In genomic region chr2:27135471-27135955, GRCh38 we compare ENCODE assay signal across 14 cellular contexts. TPM values are rescaled to one million over a fixed set of nuclear protein-coding genes. Genes with fewer than 3 reads are reported as not detected.
DNase-seq lines count a peak whose midpoint lies in the region; ATAC-seq and TF ChIP-seq lines count a peak whose summit lies in the region.
"Had no signal": no experiment of that assay in that cellular context is flagged by ENCODE, and none has a peak within 500 bp of the region (broad histone marks: within the 10 kb centered on the region; RNA-seq: fewer than 3 reads in every experiment).

No MANE protein-coding gene starts in this region.

- CTCF ChIA-PET in CD4-positive, alpha-beta memory T cell (lab: Charles Lee; ENCODE audit: partially characterized antibody): interaction anchor here (1.0 kb wide), 1 partner anchor 31 kb away, joined by 4 read pairs; no protein-coding TSS in a partner anchor

- H3K36me3 Mint-ChIP-seq in CD4-positive, alpha-beta memory T cell: peaks cover 0 to 27% of the 10 kb centered on the region in 2 donors
- peaks cover 7% of the 10 kb centered on the region; the same call in 1 of the 2 replicates for H3K36me3 Mint-ChIP-seq in HFFc6 (ENCODE audit: low read depth)
- peaks cover 39% of the 10 kb centered on the region for H3K36me3 Mint-ChIP-seq in activated T-helper 17 cell treated with anti-CD3 and anti-CD28 coated beads, Interleukin-2, amount 50 U/mL, for 72 hours (ENCODE audit: low read depth)
- H3K36me3 Mint-ChIP-seq in nephron (ENCODE audit: low read depth): peaks cover 18% of the 10 kb centered on the region

- TF ChIP-seq CTCF in HFFc6 (IDR thresholded peaks at IDR 0.05): no peak
- no peak for TF ChIP-seq CTCF in nephron (IDR thresholded peaks at IDR 0.05; ENCODE audit: unreplicated experiment in 3 of 3)

- H3K4me3 Mint-ChIP-seq in CD4-positive, alpha-beta memory T cell: peak overlapping the region; percentile 61 to 99 (median 94)
- H3K4me3 Mint-ChIP-seq in HFFc6 (peak overlapping the region; percentile 52), nephron (peak overlapping the region; percentile 91 to 97 (median 96))
- peak overlapping the region; percentile 86 for H3K4me3 Mint-ChIP-seq in activated T-helper 17 cell treated with anti-CD3 and anti-CD28 coated beads, Interleukin-2, amount 50 U/mL, for 72 hours

- no peak for ATAC-seq in activated T-helper 17 cell treated with anti-CD3 and anti-CD28 coated beads, Interleukin-2, amount 50 U/mL, for 72 hours (replicated peaks)
- ATAC-seq in HG03025 (IDR thresholded peaks at IDR 0.05; ENCODE audit: low FRiP score, unreplicated experiment): no peak

- peaks cover 0 to 1% (median 0%) of the 10 kb centered on the region in 8 donors for H3K9me3 Mint-ChIP-seq in CD4-positive, alpha-beta memory T cell
- H3K9me3 Mint-ChIP-seq in HFFc6: no peaks in the 10 kb centered on the region
- H3K9me3 Mint-ChIP-seq in activated T-helper 17 cell treated with anti-CD3 and anti-CD28 coated beads, Interleukin-2, amount 50 U/mL, for 72 hours: no peaks in the 10 kb centered on the region
- no peaks in the 10 kb centered on the region for H3K9me3 Mint-ChIP-seq in nephron

- H3K27me3 ChIP-seq in CD4-positive, alpha-beta memory T cell (ENCODE audit: insufficient read depth, low read length): no peaks in the 10 kb centered on the region
- no peaks in the 10 kb centered on the region for H3K27me3 ChIP-seq in H7 (ENCODE audit: control insufficient read depth, insufficient read depth, low read length)
- H3K27me3 ChIP-seq: dorsolateral prefrontal cortex, right atrium auricular region had no signal

- peak overlapping the region in 6 of 7 donors; percentile 53 to 97 (median 81) for H3K27ac Mint-ChIP-seq in CD4-positive, alpha-beta memory T cell
- H3K27ac Mint-ChIP-seq in HFFc6 (no peak overlapping the region), nephron (peak overlapping the region; percentile 68 to 87 (median 72))
- peak overlapping the region; percentile 91 for H3K27ac Mint-ChIP-seq in activated T-helper 17 cell treated with anti-CD3 and anti-CD28 coated beads, Interleukin-2, amount 50 U/mL, for 72 hours

- no peaks in the 10 kb centered on the region for H3K9me3 ChIP-seq in CD4-positive, alpha-beta memory T cell (ENCODE audit: control insufficient read depth in 1 of 2, low read length in 2 of 2)
- H3K9me3 ChIP-seq: lower lobe of right lung, right atrium auricular region had no signal

- no peak for DNase-seq in CD4-positive, alpha-beta memory T cell
- DNase-seq in HFFc6 (no peak), NCI-H526 (lab: John Stamatoyannopoulos, UW) (no peak), H7 (no peak), T1000 (lab: John Stamatoyannopoulos, UW) (no peak)
- DNase-seq: activated gamma-delta T cell treated with Interleukin-2 at 50 U/mL for 16 hours, dorsolateral prefrontal cortex, lower lobe of right lung had no signal

- no peak overlapping the region for H3K27ac ChIP-seq in CD4-positive, alpha-beta memory T cell (ENCODE audit: low read depth, low read length)

- intact Hi-C loops in CD4-positive, alpha-beta memory T cell (cut with micrococcal nuclease): loop anchor here (10.0 kb wide), 1 partner anchor 639 kb away; the partner anchor contains the start of gene MRPL33

- POLR2A ChIA-PET in CD4-positive, alpha-beta memory T cell (lab: Charles Lee; ENCODE audit: partially characterized antibody): interaction anchor here (1.1 to 5.8 kb wide), 5 partner anchors 11 to 187 kb away, joined by 3 to 99 read pairs (median 6); partner anchors contain the start of genes ABHD1, AGBL5, MPV17 and OST4

- H3K4me3 ChIP-seq in CD4-positive, alpha-beta memory T cell (ENCODE audit: low read length in 2 of 2): no peak overlapping the region
- no peak overlapping the region for H3K4me3 ChIP-seq in H7 (ENCODE audit: insufficient read depth, low read depth, low read length)

- H3K36me3 ChIP-seq in CD4-positive, alpha-beta memory T cell (ENCODE audit: insufficient read depth, low read length): peaks cover 19% of the 10 kb centered on the region
- H3K36me3 ChIP-seq in H7 (replicated peaks; ENCODE audit: control insufficient read depth, insufficient read depth, low read length): peaks cover 26% of the 10 kb centered on the region

- H3K4me1 Mint-ChIP-seq in CD4-positive, alpha-beta memory T cell: peaks cover 12 to 36% (median 23%) of the 10 kb centered on the region in 4 donors
- peaks cover 13% of the 10 kb centered on the region for H3K4me1 Mint-ChIP-seq in HFFc6 (ENCODE audit: low read depth)
- peaks cover 10% of the 10 kb centered on the region for H3K4me1 Mint-ChIP-seq in activated T-helper 17 cell treated with anti-CD3 and anti-CD28 coated beads, Interleukin-2, amount 50 U/mL, for 72 hours
- H3K4me1 Mint-ChIP-seq in nephron: peaks cover 13% of the 10 kb centered on the region

- H3K4me1 ChIP-seq in CD4-positive, alpha-beta memory T cell (ENCODE audit: insufficient read depth, low read length): peaks cover 26% of the 10 kb centered on the region

- no peaks in the 10 kb centered on the region for H3K27me3 Mint-ChIP-seq in CD4-positive, alpha-beta memory T cell
- peaks cover 9% of the 10 kb centered on the region for H3K27me3 Mint-ChIP-seq in HFFc6 (ENCODE audit: insufficient read depth)
- H3K27me3 Mint-ChIP-seq in activated T-helper 17 cell treated with anti-CD3 and anti-CD28 coated beads, Interleukin-2, amount 50 U/mL, for 72 hours: no peaks in the 10 kb centered on the region
- H3K27me3 Mint-ChIP-seq in nephron (ENCODE audit: low read depth): no peaks in the 10 kb centered on the region

RNA-seq across cellular contexts. Expression of gene PREB, which starts 1.1 kb away (rescaled TPM):
- total RNA-seq in CD4-positive, alpha-beta memory T cell: 10 to 100 TPM; 64.5 to 65.3 TPM
- polyA plus RNA-seq in CD4-positive, alpha-beta memory T cell: 10 to 100 TPM; 65.5 to 74.2 TPM
- 10 to 100 TPM; 43.4 to 50.7 (median 46.4) TPM for total RNA-seq in HFFc6 (2021; fragmentation: NEBNext Ultra II Directional; extraction: Animal tissue kit (Norgen Biotek cat#: 25700))
- 10 to 100 TPM; 38.0 to 67.1 TPM for total RNA-seq in activated T-helper 17 cell treated with anti-CD3 and anti-CD28 coated beads, Interleukin-2, amount 50 U/mL, for 72 hours
- total RNA-seq in H7 (2014; rRNA removed; shearing (Covaris generic)): 84.5 and 87.3 TPM in 2 replicates

RNA-seq across cellular contexts. Expression of gene PRR30, which starts 3.7 kb away (rescaled TPM):
- not detected for total RNA-seq in CD4-positive, alpha-beta memory T cell
- polyA plus RNA-seq in CD4-positive, alpha-beta memory T cell: not detected
- not detected for total RNA-seq in HFFc6 (2021; fragmentation: NEBNext Ultra II Directional; extraction: Animal tissue kit (Norgen Biotek cat#: 25700))
- not detected for total RNA-seq in activated T-helper 17 cell treated with anti-CD3 and anti-CD28 coated beads, Interleukin-2, amount 50 U/mL, for 72 hours
- total RNA-seq in H7 (2014; rRNA removed; shearing (Covaris generic)): not detected in 2 replicates
- total RNA-seq: dorsolateral prefrontal cortex, glomerular endothelial cell, lower lobe of right lung, right atrium auricular region, urinary bladder had no signal
- polyA plus RNA-seq: urinary bladder had no signal

RNA-seq across cellular contexts. Expression of gene ABHD1, which starts 11.9 kb away (rescaled TPM):
- total RNA-seq in CD4-positive, alpha-beta memory T cell: 1 to 10 TPM; 1.3 to 2.1 TPM
- 1 to 10 TPM in 1 of 2 donors, under 1 TPM in 1; 0.49 to 1.1 TPM for polyA plus RNA-seq in CD4-positive, alpha-beta memory T cell
- total RNA-seq in HFFc6 (2021; fragmentation: NEBNext Ultra II Directional; extraction: Animal tissue kit (Norgen Biotek cat#: 25700)): not detected
- under 1 TPM; 0.17 to 0.40 TPM for total RNA-seq in activated T-helper 17 cell treated with anti-CD3 and anti-CD28 coated beads, Interleukin-2, amount 50 U/mL, for 72 hours
- total RNA-seq in H7 (2014; rRNA removed; shearing (Covaris generic)): 0.55 TPM in 1 of 2 replicates, not detected in the other
- total RNA-seq: glomerular endothelial cell, urinary bladder had no signal

RNA-seq across cellular contexts. Expression of gene TCF23, which starts 13.3 kb away (rescaled TPM):
- total RNA-seq in CD4-positive, alpha-beta memory T cell: not detected
- polyA plus RNA-seq in CD4-positive, alpha-beta memory T cell: not detected
- not detected for total RNA-seq in HFFc6 (2021; fragmentation: NEBNext Ultra II Directional; extraction: Animal tissue kit (Norgen Biotek cat#: 25700))
- not detected for total RNA-seq in activated T-helper 17 cell treated with anti-CD3 and anti-CD28 coated beads, Interleukin-2, amount 50 U/mL, for 72 hours
- total RNA-seq in H7 (2014; rRNA removed; shearing (Covaris generic)): not detected in 2 replicates
- total RNA-seq: glomerular endothelial cell, right atrium auricular region had no signal

RNA-seq across cellular contexts. Expression of gene CGREF1, which starts 16.6 kb away (rescaled TPM):
- under 1 TPM in 1 of 2 experiments, not detected in 1; 0.47 TPM for total RNA-seq in CD4-positive, alpha-beta memory T cell
- polyA plus RNA-seq in CD4-positive, alpha-beta memory T cell: under 1 TPM in 1 of 2 donors, not detected in 1; 0.36 TPM
- total RNA-seq in HFFc6 (2021; fragmentation: NEBNext Ultra II Directional; extraction: Animal tissue kit (Norgen Biotek cat#: 25700)): under 1 TPM in 1 of 6 experiments, not detected in 5; 0.12 TPM
- total RNA-seq in activated T-helper 17 cell treated with anti-CD3 and anti-CD28 coated beads, Interleukin-2, amount 50 U/mL, for 72 hours: 1 to 10 TPM; 3.7 to 4.6 TPM
- total RNA-seq in H7 (2014; rRNA removed; shearing (Covaris generic)): 1.0 and 1.6 TPM in 2 replicates
